Comparison of ENCODE assay signal across 8 cellular contexts in genomic region chr11:128552783-128553661, GRCh38. TPM values are rescaled to one million over a fixed set of nuclear protein-coding genes. Genes with fewer than 3 reads are reported as not detected.
DNase-seq lines count a peak whose midpoint lies in the region; ATAC-seq and TF ChIP-seq lines count a peak whose summit lies in the region.

No MANE protein-coding gene starts in this region.

- H3K36me3 Mint-ChIP-seq in CD4-positive, CD25-positive, alpha-beta regulatory T cell = no peaks in the 10 kb centered on the region

- peaks cover 39 to 83% (median 51%) of the 10 kb centered on the region in 4 donors for H3K4me1 Mint-ChIP-seq in CD4-positive, CD25-positive, alpha-beta regulatory T cell

- H3K27me3 Mint-ChIP-seq in CD4-positive, CD25-positive, alpha-beta regulatory T cell = no peaks in the 10 kb centered on the region

- H3K4me3 Mint-ChIP-seq in CD4-positive, CD25-positive, alpha-beta regulatory T cell = peak overlapping the region; percentile 72 to 79 (median 76)

- ATAC-seq in CD4-positive, CD25-positive, alpha-beta regulatory T cell (ENCODE audit: low read depth in 2 of 2) = peak; percentile 65 to 77
- ATAC-seq in HG03280 (IDR thresholded peaks at IDR 0.05; ENCODE audit: unreplicated experiment) (peak; percentile 47), left ventricle myocardium superior (peak; percentile 7), upper lobe of left lung (ENCODE audit: low FRiP score in 2 of 2) (peak; percentile 39 to 56)

- WGBS in upper lobe of left lung, 2 donors = 73 to 75% methylated on average over 14 of the region's 14 CpGs

- peak overlapping the region; percentile 94 to 99 (median 97) for H3K27ac Mint-ChIP-seq in CD4-positive, CD25-positive, alpha-beta regulatory T cell

- peaks cover 61% of the 10 kb centered on the region for H3K4me1 ChIP-seq in CD4-positive, CD25-positive, alpha-beta regulatory T cell (ENCODE audit: control insufficient read depth, insufficient read depth, low read length, poor library complexity, severe bottlenecking)
- peaks cover 26 to 46% (median 35%) of the 10 kb centered on the region in 4 donors for H3K4me1 ChIP-seq in upper lobe of left lung

- no peak for TF ChIP-seq EP300 in upper lobe of left lung (IDR thresholded peaks at IDR 0.05)

- no peaks in the 10 kb centered on the region for H3K27me3 ChIP-seq in CD4-positive, CD25-positive, alpha-beta regulatory T cell (ENCODE audit: control insufficient read depth, insufficient read depth, low read length)
- H3K27me3 ChIP-seq in upper lobe of left lung = no peaks in the 10 kb centered on the region

- TF ChIP-seq CTCF in upper lobe of left lung (IDR thresholded peaks at IDR 0.05) = no peak

- H3K36me3 ChIP-seq in CD4-positive, CD25-positive, alpha-beta regulatory T cell (ENCODE audit: control insufficient read depth, insufficient read depth, low read length) = no peaks in the 10 kb centered on the region
- no peaks in the 10 kb centered on the region for H3K36me3 ChIP-seq in upper lobe of left lung

- no peaks in the 10 kb centered on the region for H3K9me3 ChIP-seq in CD4-positive, CD25-positive, alpha-beta regulatory T cell (ENCODE audit: control insufficient read depth in 2 of 2, low read length in 2 of 2)
- no peaks in the 10 kb centered on the region for H3K9me3 ChIP-seq in upper lobe of left lung

- H3K9me3 Mint-ChIP-seq in CD4-positive, CD25-positive, alpha-beta regulatory T cell = no peaks in the 10 kb centered on the region

- DNase-seq in CD4-positive, CD25-positive, alpha-beta regulatory T cell = peak; percentile 25 to 86 (median 58)
- DNase-seq in GM19240 (ENCODE audit: insufficient read length, low spot score) (peak; percentile 80), left ventricle myocardium superior (no peak), upper lobe of left lung (no peak), SHP77 (lab: John Stamatoyannopoulos, UW) (no peak), HPDE6-E6E7 (ENCODE audit: extremely low spot score) (no peak)
- DNase-seq in activated T-cell treated with anti-CD3 and anti-CD28 coated beads, Interleukin-2, amount 50 U/mL, for 48 hours = peak; percentile 42 to 50

- intact Hi-C loops in left ventricle myocardium superior (cut with micrococcal nuclease) = no loop called here

- H3K4me3 ChIP-seq in CD4-positive, CD25-positive, alpha-beta regulatory T cell (ENCODE audit: low read depth, low read length) = peak overlapping the region; percentile 67
- no peak overlapping the region for H3K4me3 ChIP-seq in upper lobe of left lung

- no peak for TF ChIP-seq POLR2A in upper lobe of left lung (IDR thresholded peaks at IDR 0.05)

- H3K27ac ChIP-seq in CD4-positive, CD25-positive, alpha-beta regulatory T cell (ENCODE audit: insufficient read depth, low read length, poor library complexity, severe bottlenecking) = peak overlapping the region; percentile 81
- H3K27ac ChIP-seq in upper lobe of left lung = peak overlapping the region in 3 of 4 donors; percentile 23 to 62 (median 42)

RNA-seq across cellular contexts. Expression of gene ETS1, which starts 34.3 kb away (rescaled TPM):
- 1,033 TPM for total RNA-seq in CD4-positive, CD25-positive, alpha-beta regulatory T cell
- polyA plus RNA-seq in CD4-positive, CD25-positive, alpha-beta regulatory T cell = 100 to 1,000 TPM; 489 to 636 (median 541) TPM
- total RNA-seq in left ventricle myocardium superior (53.4 TPM), upper lobe of left lung (100 to 1,000 TPM in 1 of 6 donors, 10 to 100 TPM in 5; 29.3 to 107 (median 79.0) TPM)

Comparison
In these comparisons a context has a peak if more than half of its experiments do, and no peak if none do; other contexts are left out.
1. ATAC-seq: peak in every context shown above with its lines; median percentile 71 in CD4-positive, CD25-positive, alpha-beta regulatory T cell; 48 in upper lobe of left lung; 47 in HG03280; 7 in left ventricle myocardium superior.
2. DNase-seq: peak in CD4-positive, CD25-positive, alpha-beta regulatory T cell (3 of 3), GM19240 (single experiment) and activated T-cell treated with anti-CD3 and anti-CD28 coated beads, Interleukin-2, amount 50 U/mL, for 48 hours (2 of 2); none in left ventricle myocardium superior (single experiment), upper lobe of left lung (0 of 2), SHP77 (0 of 2) and HPDE6-E6E7 (single experiment).